23 cellular contexts compared by ENCODE assay signal in genomic region chr14:59318908-59319307, GRCh38.
DNase-seq lines count a peak whose midpoint lies in the region; ATAC-seq and TF ChIP-seq lines count a peak whose summit lies in the region.
"Had no signal": no experiment of that assay in that cellular context is flagged by ENCODE, and none has a peak within 500 bp of the region (broad histone marks: within the 10 kb centered on the region; RNA-seq: fewer than 3 reads in every experiment).

No MANE protein-coding gene starts in this region.

- H3K4me1 ChIP-seq in sigmoid colon (peaks cover 0 to 82% (median 66%) of the 10 kb centered on the region in 4 donors), GM23248 (ENCODE audit: insufficient read depth) (peaks cover 20% of the 10 kb centered on the region)

- intact Hi-C loops in Right ventricle myocardium inferior (cut with DNase I) = no loop called here
- intact Hi-C loops in cardiac septum (cut with DNase I) = no loop called here
- intact Hi-C loops in sigmoid colon (cut with DNase I) = loop anchor here (1.0 kb wide), 1 partner anchor 9 kb away; no protein-coding TSS in a partner anchor

- 68 to 70% methylated on average over 4 of the region's 4 CpGs for WGBS in sigmoid colon, 2 donors
- WGBS in GM23248 (ENCODE audit: low coverage in 1 of 2, low lambda C conversion rate in 2 of 2, missing lambda C conversion rate in 2 of 2), 2 experiments = 49% methylated on average over 4 of the region's 4 CpGs

- no peak overlapping the region for H3K4me3 Mint-ChIP-seq in activated T-helper 17 cell treated with anti-CD3 and anti-CD28 coated beads, Interleukin-2, amount 50 U/mL, for 72 hours
- H3K4me3 Mint-ChIP-seq: activated CD4-positive, alpha-beta memory T cell treated with anti-CD3 and anti-CD28 coated beads, Interleukin-2, amount 10 ng/mL, durations not matched to agents 7 days and 5 days; immature natural killer cell; naive thymus-derived CD4-positive, alpha-beta T cell; WTC11 had no signal

- H3F3A ChIP-seq in GM23248 (ENCODE audit: insufficient read depth) = peaks cover 27% of the 10 kb centered on the region

- H3K4me1 Mint-ChIP-seq in activated T-helper 17 cell treated with anti-CD3 and anti-CD28 coated beads, Interleukin-2, amount 50 U/mL, for 72 hours = no peaks in the 10 kb centered on the region

- H3K36me3 Mint-ChIP-seq in activated T-helper 17 cell treated with anti-CD3 and anti-CD28 coated beads, Interleukin-2, amount 50 U/mL, for 72 hours (ENCODE audit: low read depth) = peaks cover 18% of the 10 kb centered on the region
- H3K36me3 Mint-ChIP-seq: WTC11 had no signal

- H3K79me2 ChIP-seq in GM23248 (ENCODE audit: insufficient read depth) = 0 out of 2 replicates have a peak, but pooled peaks cover 5% of the 10 kb centered on the region

- ATAC-seq in Right ventricle myocardium inferior = peak; percentile 90
- ATAC-seq in activated T-helper 17 cell treated with anti-CD3 and anti-CD28 coated beads, Interleukin-2, amount 50 U/mL, for 72 hours (replicated peaks) = no peak
- ATAC-seq: naive thymus-derived CD4-positive, alpha-beta T cell; SK-N-SH treated with all-trans-retinoic acid at 6 μM for 48 hours; WTC11 had no signal

- no peak overlapping the region for H2AFZ ChIP-seq in GM23248

- no peaks in the 10 kb centered on the region for H4K20me1 ChIP-seq in GM23248 (ENCODE audit: insufficient read depth)

- H3K27me3 Mint-ChIP-seq in activated T-helper 17 cell treated with anti-CD3 and anti-CD28 coated beads, Interleukin-2, amount 50 U/mL, for 72 hours = no peaks in the 10 kb centered on the region
- H3K27me3 Mint-ChIP-seq: activated CD4-positive, alpha-beta memory T cell treated with anti-CD3 and anti-CD28 coated beads, Interleukin-2, amount 10 ng/mL, durations not matched to agents 7 days and 5 days; naive thymus-derived CD4-positive, alpha-beta T cell had no signal

- no peak for TF ChIP-seq CTCF in sigmoid colon (IDR thresholded peaks at IDR 0.05)

- H3K27me3 ChIP-seq in sigmoid colon (no peaks in the 10 kb centered on the region), GM23248 (replicated peaks; ENCODE audit: insufficient read depth) (no peaks in the 10 kb centered on the region)

- no peak overlapping the region for H3K4me3 ChIP-seq in sigmoid colon
- H3K4me3 ChIP-seq in GM23248 = no peak overlapping the region

- no peak overlapping the region for H3K4me2 ChIP-seq in GM23248 (ENCODE audit: unreplicated experiment)
- H3K4me2 ChIP-seq: KMS-11 had no signal

- H3K9me2 ChIP-seq in GM23248 (ENCODE audit: insufficient read depth) = no peaks in the 10 kb centered on the region

- H3K36me3 ChIP-seq in sigmoid colon = peaks cover 0 to 4% (median 0%) of the 10 kb centered on the region in 4 donors
- H3K36me3 ChIP-seq in GM23248 (ENCODE audit: low read depth) = no peaks in the 10 kb centered on the region

- H3K9me3 Mint-ChIP-seq in activated T-helper 17 cell treated with anti-CD3 and anti-CD28 coated beads, Interleukin-2, amount 50 U/mL, for 72 hours = no peaks in the 10 kb centered on the region
- H3K9me3 Mint-ChIP-seq: activated CD4-positive, alpha-beta memory T cell treated with anti-CD3 and anti-CD28 coated beads, Interleukin-2, amount 10 ng/mL, durations not matched to agents 7 days and 5 days; immature natural killer cell; naive thymus-derived CD4-positive, alpha-beta T cell; WTC11 had no signal

- no peak overlapping the region for H3K9ac ChIP-seq in GM23248
- H3K9ac ChIP-seq: KMS-11 had no signal

- H3K9me3 ChIP-seq in sigmoid colon (no peaks in the 10 kb centered on the region), GM23248 (ENCODE audit: low read depth) (no peaks in the 10 kb centered on the region)

- DNase-seq in Right ventricle myocardium inferior (ENCODE audit: missing footprints) (no peak), cardiac septum (ENCODE audit: low spot score) (no peak), iris pigment epithelial cell (ENCODE audit: low read depth) (peak; percentile 43), sigmoid colon (no peak), NCI-H146 treated with DMSO at 0.1 percent for 48 hours (lab: John Stamatoyannopoulos, UW; ENCODE audit: unreplicated experiment) (no peak), GM23248 (no peak), RKO (ENCODE audit: low spot score) (no peak)
- DNase-seq: 8988T; activated CD4-positive, alpha-beta memory T cell treated with anti-CD3 and anti-CD28 coated beads, Interleukin-2, amount 10 ng/mL, durations not matched to agents 7 days and 5 days; activated naive CD4-positive, alpha-beta T cell; activated T-cell treated with anti-CD3 and anti-CD28 coated beads, Interleukin-2, amount 50 U/mL, for 1 hour; anterior cingulate cortex; DMS53; effector memory CD4-positive, alpha-beta T cell; GF-D8; immature natural killer cell; naive thymus-derived CD4-positive, alpha-beta T cell; NCI-H2029; stimulated activated naive CD4-positive, alpha-beta T cell had no signal

- no peak for TF ChIP-seq POLR2A in sigmoid colon (IDR thresholded peaks at IDR 0.05)

- in situ Hi-C loops in GM23248 (cut with MboI) = no loop called here

- no peak for TF ChIP-seq EP300 in sigmoid colon (IDR thresholded peaks at IDR 0.05)

- H3K27ac Mint-ChIP-seq in activated T-helper 17 cell treated with anti-CD3 and anti-CD28 coated beads, Interleukin-2, amount 50 U/mL, for 72 hours = no peak overlapping the region
- H3K27ac Mint-ChIP-seq: activated CD4-positive, alpha-beta memory T cell treated with anti-CD3 and anti-CD28 coated beads, Interleukin-2, amount 10 ng/mL, durations not matched to agents 7 days and 5 days; immature natural killer cell; naive thymus-derived CD4-positive, alpha-beta T cell; WTC11 had no signal

- peak overlapping the region; percentile 59 to 77 (median 71) for H3K27ac ChIP-seq in sigmoid colon
- H3K27ac ChIP-seq in GM23248 = no peak overlapping the region
- H3K27ac ChIP-seq: KMS-11 had no signal
